ENCODE assay signal across 7 cellular contexts in genomic region chr19:18322318-18322758, GRCh38. TPM values are rescaled to one million over a fixed set of nuclear protein-coding genes. Genes with fewer than 3 reads are reported as not detected.
DNase-seq lines count a peak whose midpoint lies in the region; TF ChIP-seq lines count a peak whose summit lies in the region.

No MANE protein-coding gene starts in this region.

- TF ChIP-seq POLR2A in thyroid gland (IDR thresholded peaks at IDR 0.05) = no peak

- H3K36me3 ChIP-seq in SJSA1 (peaks cover 24% of the 10 kb centered on the region), thyroid gland (no peaks in the 10 kb centered on the region)

- peak overlapping the region; percentile 78 for H3K27ac ChIP-seq in SJSA1
- H3K27ac ChIP-seq in thyroid gland = peak overlapping the region; percentile 37 to 92 (median 67)

- 2 to 3% methylated on average over 5 to 7 of the region's 7 CpGs for WGBS in thyroid gland, 2 donors

- H3K9me3 ChIP-seq in SJSA1 (replicated peaks) = no peaks in the 10 kb centered on the region
- H3K9me3 ChIP-seq in thyroid gland = no peaks in the 10 kb centered on the region

- H3K4me1 ChIP-seq in SJSA1 (replicated peaks) = peaks cover 12% of the 10 kb centered on the region
- H3K4me1 ChIP-seq in thyroid gland = peaks cover 21 to 48% of the 10 kb centered on the region in 2 donors

- H3K4me3 ChIP-seq in SJSA1 = peak overlapping the region; percentile 72
- H3K4me3 ChIP-seq in thyroid gland (replicated peaks in 1 of 3) = peak overlapping the region; percentile 27 to 77 (median 62)

- intact Hi-C loops in thyroid gland (cut with DNase I) = no loop called here

- TF ChIP-seq CTCF in thyroid gland (IDR thresholded peaks at IDR 0.05) = no peak

- DNase-seq in EL (peak; percentile 68), HK-2 (ENCODE audit: unreplicated experiment) (peak; percentile 70), SJSA1 (ENCODE audit: low read depth in 1 of 2, low spot score in 2 of 2) (peak; percentile 62 to 80), dermis blood vessel endothelial cell (peak; percentile 55), lung microvascular endothelial cell (ENCODE audit: low read depth in 2 of 2) (peak; percentile 20 to 56), thyroid gland (peak; percentile 36 to 47), mesenteric fat pad (ENCODE audit: low spot score) (no peak)

- H3K27me3 ChIP-seq in SJSA1 (replicated peaks) (no peaks in the 10 kb centered on the region), thyroid gland (no peaks in the 10 kb centered on the region)

RNA-seq across cellular contexts. Expression of gene LSM4, which starts 0.5 kb away (rescaled TPM):
- 395 and 478 TPM in 2 replicates for total RNA-seq in SJSA1 (2014; rRNA removed; shearing (Covaris generic))
- total RNA-seq in dermis blood vessel endothelial cell (88.5 and 185 TPM in 2 replicates), lung microvascular endothelial cell (86.1 and 110 TPM in 2 replicates), thyroid gland (100 to 1,000 TPM in 2 of 4 donors, 10 to 100 TPM in 2; 55.2 to 203 (median 140) TPM), mesenteric fat pad (68.4 TPM)

RNA-seq across cellular contexts. Expression of gene PGPEP1, which starts 18.1 kb away (rescaled TPM):
- 5.7 and 9.0 TPM in 2 replicates for total RNA-seq in SJSA1 (2014; rRNA removed; shearing (Covaris generic))
- total RNA-seq in dermis blood vessel endothelial cell = 28.2 and 29.6 TPM in 2 replicates
- total RNA-seq in lung microvascular endothelial cell = 12.1 and 14.8 TPM in 2 replicates
- total RNA-seq in thyroid gland = 10 to 100 TPM; 23.5 to 44.0 (median 27.9) TPM
- 48.7 TPM for total RNA-seq in mesenteric fat pad

RNA-seq across cellular contexts. Expression of gene JUND, which starts 40.9 kb away (rescaled TPM):
- 17.2 and 69.6 TPM in 2 replicates for total RNA-seq in SJSA1 (2014; rRNA removed; shearing (Covaris generic))
- total RNA-seq in dermis blood vessel endothelial cell = 122 and 173 TPM in 2 replicates
- total RNA-seq in lung microvascular endothelial cell = 55.4 and 117 TPM in 2 replicates
- total RNA-seq in thyroid gland = 100 to 1,000 TPM; 193 to 394 (median 316) TPM
- 320 TPM for total RNA-seq in mesenteric fat pad

RNA-seq across cellular contexts. Expression of gene IQCN, which starts 48.1 kb away (rescaled TPM):
- total RNA-seq in SJSA1 (2014; rRNA removed; shearing (Covaris generic)) = 0.13 and 0.22 TPM in 2 replicates
- total RNA-seq in dermis blood vessel endothelial cell (under 0.01 and 0.17 TPM in 2 replicates), lung microvascular endothelial cell (under 0.01 TPM in 2 replicates), thyroid gland (10 to 100 TPM in 1 of 4 donors, 1 to 10 TPM in 3; 5.7 to 17.0 (median 8.9) TPM), mesenteric fat pad (2.8 TPM)
